Comparison of ENCODE assay signal across 1 cellular context in the genomic region with DNA sequence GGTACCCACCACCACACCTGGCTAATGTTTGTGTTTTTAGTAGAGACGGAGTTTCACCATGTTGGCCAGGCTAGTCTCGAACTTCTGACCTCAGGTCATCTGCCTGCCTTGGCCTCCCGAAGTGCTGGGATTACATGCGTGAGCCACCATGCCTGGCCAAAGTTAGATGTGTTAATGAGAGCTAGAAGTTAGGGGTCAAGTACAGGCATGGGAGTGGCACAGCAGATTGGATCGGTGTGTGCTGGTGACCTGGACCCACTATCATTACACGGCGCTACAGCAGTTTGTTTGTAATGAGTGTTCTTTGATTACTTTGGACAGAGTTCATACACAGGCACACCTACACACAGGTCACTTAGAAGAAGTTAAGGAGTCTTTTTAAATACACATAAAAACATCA.
TF ChIP-seq lines count a peak whose summit lies in the region.

No MANE protein-coding gene starts in this region.

TF ChIP-seq in SK-N-SH, 30 proteins besides CTCF, POLR2A, EP300 and RAD21:
- TF ChIP-seq CHD2 (IDR thresholded peaks at IDR 0.05; ENCODE audit: low read length, partially characterized antibody) (no peak), FOSL2 (IDR thresholded peaks at IDR 0.05; ENCODE audit: borderline replicate concordance, low read depth) (no peak), JUND (IDR thresholded peaks at IDR 0.05) (no peak), FOXJ3 (CRISPR knock-in tag; IDR thresholded peaks at IDR 0.05) (no peak), EZH2phosphoT487 (IDR thresholded peaks at IDR 0.05; ENCODE audit: borderline replicate concordance, low read depth) (no peak), GABPA (IDR thresholded peaks at IDR 0.05; ENCODE audit: low read depth) (no peak), RCOR1 (IDR thresholded peaks at IDR 0.05; ENCODE audit: low read length) (no peak), GATA2 (CRISPR knock-in tag; IDR thresholded peaks at IDR 0.05) (no peak), FOXM1 (IDR thresholded peaks at IDR 0.05; ENCODE audit: low read depth) (no peak), RXRA (IDR thresholded peaks at IDR 0.05; ENCODE audit: borderline replicate concordance, low read depth) (no peak), SIN3A (IDR thresholded peaks at IDR 0.05; ENCODE audit: borderline replicate concordance, low read depth, low read length) (no peak)
- TF ChIP-seq, protein P1, sequence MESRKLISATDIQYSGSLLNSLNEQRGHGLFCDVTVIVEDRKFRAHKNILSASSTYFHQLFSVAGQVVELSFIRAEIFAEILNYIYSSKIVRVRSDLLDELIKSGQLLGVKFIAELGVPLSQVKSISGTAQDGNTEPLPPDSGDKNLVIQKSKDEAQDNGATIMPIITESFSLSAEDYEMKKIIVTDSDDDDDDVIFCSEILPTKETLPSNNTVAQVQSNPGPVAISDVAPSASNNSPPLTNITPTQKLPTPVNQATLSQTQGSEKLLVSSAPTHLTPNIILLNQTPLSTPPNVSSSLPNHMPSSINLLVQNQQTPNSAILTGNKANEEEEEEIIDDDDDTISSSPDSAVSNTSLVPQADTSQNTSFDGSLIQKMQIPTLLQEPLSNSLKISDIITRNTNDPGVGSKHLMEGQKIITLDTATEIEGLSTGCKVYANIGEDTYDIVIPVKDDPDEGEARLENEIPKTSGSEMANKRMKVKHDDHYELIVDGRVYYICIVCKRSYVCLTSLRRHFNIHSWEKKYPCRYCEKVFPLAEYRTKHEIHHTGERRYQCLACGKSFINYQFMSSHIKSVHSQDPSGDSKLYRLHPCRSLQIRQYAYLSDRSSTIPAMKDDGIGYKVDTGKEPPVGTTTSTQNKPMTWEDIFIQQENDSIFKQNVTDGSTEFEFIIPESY (IDR thresholded peaks at IDR 0.05; ENCODE audit: borderline replicate concordance, low read depth) = no peak
- TF ChIP-seq, protein P2, sequence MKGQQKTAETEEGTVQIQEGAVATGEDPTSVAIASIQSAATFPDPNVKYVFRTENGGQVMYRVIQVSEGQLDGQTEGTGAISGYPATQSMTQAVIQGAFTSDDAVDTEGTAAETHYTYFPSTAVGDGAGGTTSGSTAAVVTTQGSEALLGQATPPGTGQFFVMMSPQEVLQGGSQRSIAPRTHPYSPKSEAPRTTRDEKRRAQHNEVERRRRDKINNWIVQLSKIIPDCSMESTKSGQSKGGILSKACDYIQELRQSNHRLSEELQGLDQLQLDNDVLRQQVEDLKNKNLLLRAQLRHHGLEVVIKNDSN (IDR thresholded peaks at IDR 0.05; ENCODE audit: borderline replicate concordance, low read depth) = no peak
